Comparison of ENCODE assay signal across 26 cellular contexts in the genomic region with DNA sequence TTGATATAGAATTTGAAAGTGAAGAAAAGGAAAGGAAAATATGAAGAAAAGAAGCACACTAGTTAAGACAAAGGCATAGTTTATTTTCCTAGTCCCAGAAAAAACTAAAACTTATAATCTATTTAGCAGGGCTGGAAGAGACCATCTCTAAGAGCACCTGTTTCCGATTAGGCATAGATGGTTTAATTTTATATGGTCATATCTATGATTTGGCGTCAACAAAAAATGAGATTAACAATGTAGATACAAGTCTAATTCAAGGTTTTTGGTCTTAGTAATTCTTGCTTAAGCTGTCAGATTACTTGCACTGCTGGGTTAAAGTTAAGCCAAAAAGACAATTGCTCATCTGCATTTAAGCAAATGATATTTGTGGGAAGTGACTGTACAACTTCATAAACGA.
DNase-seq lines count a peak whose midpoint lies in the region; FAIRE-seq and TF ChIP-seq lines count a peak whose summit lies in the region.
"Had no signal": no experiment of that assay in that cellular context is flagged by ENCODE, and none has a peak within 500 bp of the region (broad histone marks: within the 10 kb centered on the region; RNA-seq: fewer than 3 reads in every experiment).

No MANE protein-coding gene starts in this region.

- no peaks in the 10 kb centered on the region for H3K36me3 ChIP-seq in WERI-Rb-1
- H3K36me3 ChIP-seq: BE2C, BLaER1 had no signal

- no peak overlapping the region for H3K4me3 ChIP-seq in WERI-Rb-1 (ENCODE audit: low read depth, low read length)
- H3K4me3 ChIP-seq: BLaER1, GM12878 had no signal

- peak; percentile 93 for FAIRE-seq in D721Med (lab: Jason Lieb, UNC)
- FAIRE-seq: A204.1, GM12878, GM12892, GM18507 had no signal

- no peak for DNase-seq in D721Med (ENCODE audit: insufficient read length, low spot score)
- peak; percentile 21 for DNase-seq in NCI-H82 (lab: John Stamatoyannopoulos, UW)
- DNase-seq in WERI-Rb-1, result no peak
- DNase-seq in NK-92 treated with Interleukin-12 subunit alpha and Interleukin-12 subunit beta, amount 100 ng/mL, for 24 hours (lab: John Stamatoyannopoulos, UW), result no peak
- DNase-seq in NCI-H1436 (lab: John Stamatoyannopoulos, UW), result no peak
- DNase-seq in DMS 273 (lab: John Stamatoyannopoulos, UW; ENCODE audit: unreplicated experiment), result no peak
- DNase-seq: 8988T; ACHN; BE2C; C1 segment of cervical spinal cord; CD4-positive, alpha-beta memory T cell; CD4-positive, CD25-positive, alpha-beta regulatory T cell; CD8-positive, alpha-beta memory T cell; COR-L47; DMS 273 treated with DMSO at 0.1 percent for 48 hours; DMS153; DMS53; DMS79; DND-41; EL; GDM1 had no signal

- no peaks in the 10 kb centered on the region for H3K9me3 ChIP-seq in WERI-Rb-1 (ENCODE audit: severe bottlenecking)
- H3K9me3 ChIP-seq: BE2C, BLaER1 had no signal

- TF ChIP-seq CTCF in D721Med (IDR thresholded peaks at IDR 0.05; ENCODE audit: insufficient read depth, missing control alignments), result no peak
- TF ChIP-seq CTCF in WERI-Rb-1 (IDR thresholded peaks at IDR 0.05; ENCODE audit: low read depth, low read length), result no peak

- H3K27me3 ChIP-seq in WERI-Rb-1 (ENCODE audit: insufficient read depth, low read depth, severe bottlenecking), result no peaks in the 10 kb centered on the region
- H3K27me3 ChIP-seq: BE2C, BLaER1 had no signal

- H3K27ac ChIP-seq in WERI-Rb-1, result peak overlapping the region; percentile 79
- H3K27ac ChIP-seq: BLaER1 had no signal
